In genomic region chr11:2882681-2883110, GRCh38 we compare ENCODE assay signal across 1 cellular context.
TF ChIP-seq lines count a peak whose summit lies in the region.

No MANE protein-coding gene starts in this region.

TF ChIP-seq in IMR-90, 13 proteins besides CTCF, POLR2A, EP300 and RAD21 (continued from another document):
- TF ChIP-seq ELK1 (IDR thresholded peaks at IDR 0.05; ENCODE audit: borderline replicate concordance, low read depth, low read length) (no peak), CEBPB (IDR thresholded peaks at IDR 0.05; ENCODE audit: low read depth, low read length) (no peak), USF2 (IDR thresholded peaks at IDR 0.05; ENCODE audit: low read depth, low read length) (no peak), RCOR1 (IDR thresholded peaks at IDR 0.05; ENCODE audit: insufficient replicate concordance, low read length) (no peak), CHD1 (IDR thresholded peaks at IDR 0.05; ENCODE audit: low read depth, low read length) (no peak), RFX5 (IDR thresholded peaks at IDR 0.05; ENCODE audit: low read depth, low read length) (no peak), NFE2L2 (IDR thresholded peaks at IDR 0.05; ENCODE audit: low read depth, low read length) (no peak), SMC3 (IDR thresholded peaks at IDR 0.05; ENCODE audit: low read depth, low read length) (no peak)
